26 cellular contexts compared by ENCODE assay signal in the genomic region with DNA sequence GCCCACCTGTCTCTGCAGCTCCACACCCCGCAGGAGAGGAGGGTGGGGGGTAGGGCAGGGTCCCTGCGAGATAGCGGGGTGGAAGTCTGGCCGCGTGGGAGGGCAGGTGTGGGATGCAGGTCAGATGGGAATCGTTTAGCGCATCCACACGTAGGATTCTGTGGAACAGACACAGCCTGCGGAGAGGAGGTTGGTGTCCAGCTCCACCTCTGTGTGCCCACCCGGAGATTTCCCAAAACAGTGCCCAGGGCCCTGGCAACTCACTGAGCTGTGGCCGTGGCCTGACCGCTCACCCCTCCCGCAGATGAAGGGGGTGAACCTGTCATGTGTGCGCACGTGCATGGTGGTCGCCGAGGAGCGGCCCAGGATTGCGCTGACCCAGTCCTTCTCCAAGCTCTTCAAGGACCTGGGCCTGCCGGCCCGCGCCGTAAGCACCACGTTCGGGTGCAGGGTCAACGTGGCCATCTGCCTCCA. TPM values are rescaled to one million over a fixed set of nuclear protein-coding genes. Genes with fewer than 3 reads are reported as not detected.
DNase-seq lines count a peak whose midpoint lies in the region; ATAC-seq and TF ChIP-seq lines count a peak whose summit lies in the region.
"Had no signal": no experiment of that assay in that cellular context is flagged by ENCODE, and none has a peak within 500 bp of the region (broad histone marks: within the 10 kb centered on the region; RNA-seq: fewer than 3 reads in every experiment).

No MANE protein-coding gene starts in this region.

- H3K27me3 ChIP-seq in H7 (ENCODE audit: control insufficient read depth, insufficient read depth, low read length) (no peaks in the 10 kb centered on the region), esophagus muscularis mucosa (no peaks in the 10 kb centered on the region)
- H3K27me3 ChIP-seq: breast epithelium, colonic mucosa, esophagus squamous epithelium, gastrocnemius medialis, hepatocyte, upper lobe of right lung had no signal

- H3K4me3 ChIP-seq in H7 (ENCODE audit: insufficient read depth, low read depth, low read length) (no peak overlapping the region), esophagus muscularis mucosa (no peak overlapping the region)
- H3K4me3 ChIP-seq: breast epithelium, colonic mucosa, esophagus squamous epithelium, gastrocnemius medialis, hepatocyte, psoas muscle, upper lobe of right lung had no signal

- no peak for TF ChIP-seq CTCF in esophagus muscularis mucosa (IDR thresholded peaks at IDR 0.05)
- TF ChIP-seq CTCF in osteocyte (IDR thresholded peaks at IDR 0.05): no peak

- peaks cover 0 to 8% (median 0%) of the 10 kb centered on the region in 4 donors for H3K4me1 ChIP-seq in esophagus muscularis mucosa
- H3K4me1 ChIP-seq: breast epithelium, colonic mucosa, esophagus squamous epithelium, gastrocnemius medialis, psoas muscle, upper lobe of right lung had no signal

- H3K36me3 Mint-ChIP-seq in activated CD8-positive, alpha-beta memory T cell treated with anti-CD3 and anti-CD28 coated beads, Interleukin-2, amount 10 ng/mL, durations not matched to agents 7 days and 5 days: peaks cover 37% of the 10 kb centered on the region
- H3K36me3 Mint-ChIP-seq in osteocyte (ENCODE audit: unreplicated experiment): peaks cover 42% of the 10 kb centered on the region

- CTCF ChIA-PET in activated CD8-positive, alpha-beta memory T cell treated with anti-CD3 and anti-CD28 coated beads, Interleukin-2, amount 10 ng/mL, durations not matched to agents 7 days and 5 days (lab: Charles Lee): interaction anchor here (1.9 to 2.1 kb wide), 2 partner anchors 77 to 79 kb away, joined by 4 to 8 read pairs; a partner anchor contains a TSS

- DNase-seq in activated CD8-positive, alpha-beta memory T cell treated with anti-CD3 and anti-CD28 coated beads, Interleukin-2, amount 10 ng/mL, durations not matched to agents 7 days and 5 days: peak; percentile 38
- DNase-seq in activated CD8-positive, alpha-beta memory T cell treated with anti-CD3 and anti-CD28 coated beads for 24 hours: no peak
- DNase-seq in H7 (peak; percentile 51), esophagus muscularis mucosa (ENCODE audit: extremely low spot score) (peak; percentile 60), osteocyte (ENCODE audit: extremely low spot score, unreplicated experiment) (peak; percentile 77), T-helper 2 cell (no peak)
- no peak for DNase-seq in NK-92 treated with Interleukin-12 subunit alpha and Interleukin-12 subunit beta, amount 100 ng/mL, for 24 hours (lab: John Stamatoyannopoulos, UW)
- no peak for DNase-seq in stimulated activated CD4-positive, alpha-beta T cell treated with anti-CD3 and anti-CD28 coated beads, Interleukin-15, amount 100 ng/mL, for 24 hours
- DNase-seq: activated CD4-positive, alpha-beta T cell treated with anti-CD3 and anti-CD28 coated beads for 36 hours; amygdala; colonic mucosa; COR-L47; DMS79 treated with DMSO at 0.1 percent for 48 hours; endodermal cell; esophagus squamous epithelium; gastrocnemius medialis; Kasumi-1; NCI-H187; NCI-H2171 treated with DMSO at 0.1 percent for 48 hours; NCI-H524; stimulated activated CD8-positive, alpha-beta memory T cell treated with anti-CD3 and anti-CD28 coated beads, Interleukin-4, amount 100 ng/mL, for 48 hours; upper lobe of right lung had no signal

- H3K9me3 Mint-ChIP-seq in activated CD8-positive, alpha-beta memory T cell treated with anti-CD3 and anti-CD28 coated beads, Interleukin-2, amount 10 ng/mL, durations not matched to agents 7 days and 5 days (ENCODE audit: low read depth): no peaks in the 10 kb centered on the region
- no peaks in the 10 kb centered on the region for H3K9me3 Mint-ChIP-seq in osteocyte (ENCODE audit: unreplicated experiment)
- H3K9me3 Mint-ChIP-seq: endodermal cell; T-helper 1 cell treated with Interleukin-12 subunit alpha and Interleukin-12 subunit beta and Interleukin-4 antibody, amounts not matched to agents 30 μg/mL and 1 μg/mL, for 36 hours had no signal

- no peak overlapping the region for H3K27ac ChIP-seq in esophagus muscularis mucosa (replicated peaks in 1 of 4)
- H3K27ac ChIP-seq: breast epithelium, colonic mucosa, esophagus squamous epithelium, gastrocnemius medialis, hepatocyte, psoas muscle, upper lobe of right lung had no signal

- H3K4me3 Mint-ChIP-seq in activated CD8-positive, alpha-beta memory T cell treated with anti-CD3 and anti-CD28 coated beads, Interleukin-2, amount 10 ng/mL, durations not matched to agents 7 days and 5 days: no peak overlapping the region
- no peak overlapping the region for H3K4me3 Mint-ChIP-seq in osteocyte (ENCODE audit: unreplicated experiment)
- H3K4me3 Mint-ChIP-seq: activated CD4-positive, alpha-beta T cell treated with anti-CD3 and anti-CD28 coated beads for 36 hours; endodermal cell; T-helper 1 cell treated with Interleukin-12 subunit alpha and Interleukin-12 subunit beta and Interleukin-4 antibody, amounts not matched to agents 30 μg/mL and 1 μg/mL, for 36 hours had no signal

- WGBS in esophagus muscularis mucosa: 93% methylated on average over 25 of the region's 26 CpGs

- H3K36me3 ChIP-seq in H7 (replicated peaks; ENCODE audit: control insufficient read depth, insufficient read depth, low read length) (peaks cover 22% of the 10 kb centered on the region), esophagus muscularis mucosa (peaks cover 49 to 100% (median 87%) of the 10 kb centered on the region in 4 donors)

- TF ChIP-seq POLR2A in esophagus muscularis mucosa (IDR thresholded peaks at IDR 0.05; ENCODE audit: low read depth): no peak

- H3K9me3 ChIP-seq in esophagus muscularis mucosa: no peaks in the 10 kb centered on the region
- H3K9me3 ChIP-seq: breast epithelium, colonic mucosa, esophagus squamous epithelium, gastrocnemius medialis, psoas muscle, upper lobe of right lung had no signal

- no peak for ATAC-seq in activated CD8-positive, alpha-beta memory T cell treated with anti-CD3 and anti-CD28 coated beads, Interleukin-2, amount 10 ng/mL, durations not matched to agents 7 days and 5 days
- ATAC-seq: activated CD4-positive, alpha-beta T cell treated with anti-CD3 and anti-CD28 coated beads for 36 hours; gastrocnemius medialis; psoas muscle; upper lobe of right lung had no signal

- intact Hi-C loops in esophagus muscularis mucosa (cut with DNase I): no loop called here

- peaks cover 29% of the 10 kb centered on the region for H3K4me1 Mint-ChIP-seq in activated CD8-positive, alpha-beta memory T cell treated with anti-CD3 and anti-CD28 coated beads, Interleukin-2, amount 10 ng/mL, durations not matched to agents 7 days and 5 days
- no peaks in the 10 kb centered on the region for H3K4me1 Mint-ChIP-seq in osteocyte (ENCODE audit: unreplicated experiment)
- H3K4me1 Mint-ChIP-seq: endodermal cell had no signal

- H3K27me3 Mint-ChIP-seq in activated CD8-positive, alpha-beta memory T cell treated with anti-CD3 and anti-CD28 coated beads, Interleukin-2, amount 10 ng/mL, durations not matched to agents 7 days and 5 days: no peaks in the 10 kb centered on the region
- H3K27me3 Mint-ChIP-seq in osteocyte (ENCODE audit: unreplicated experiment): no peaks in the 10 kb centered on the region
- H3K27me3 Mint-ChIP-seq: activated CD4-positive, alpha-beta T cell treated with anti-CD3 and anti-CD28 coated beads for 36 hours had no signal

- H3K27ac Mint-ChIP-seq in activated CD8-positive, alpha-beta memory T cell treated with anti-CD3 and anti-CD28 coated beads, Interleukin-2, amount 10 ng/mL, durations not matched to agents 7 days and 5 days: no peak overlapping the region
- H3K27ac Mint-ChIP-seq in osteocyte (ENCODE audit: unreplicated experiment): no peak overlapping the region
- H3K27ac Mint-ChIP-seq: activated CD4-positive, alpha-beta T cell treated with anti-CD3 and anti-CD28 coated beads for 36 hours; endodermal cell; T-helper 1 cell treated with Interleukin-12 subunit alpha and Interleukin-12 subunit beta and Interleukin-4 antibody, amounts not matched to agents 30 μg/mL and 1 μg/mL, for 36 hours had no signal

- no peak for TF ChIP-seq EP300 in esophagus muscularis mucosa (IDR thresholded peaks at IDR 0.05)

RNA-seq across cellular contexts. Expression of a gene that starts 46.9 kb away (rescaled TPM):
- total RNA-seq in activated CD8-positive, alpha-beta memory T cell treated with anti-CD3 and anti-CD28 coated beads, Interleukin-2, amount 10 ng/mL, durations not matched to agents 7 days and 5 days: 1 to 10 TPM in 1 of 2 experiments, under 1 TPM in 1; 0.77 to 1.5 TPM
- total RNA-seq in H7 (2014; rRNA removed; shearing (Covaris generic)): 0.10 TPM in 1 of 2 replicates, not detected in the other
- total RNA-seq in esophagus muscularis mucosa (10 to 100 TPM; 16.0 to 38.2 (median 30.7) TPM), osteocyte (not detected in 2 replicates)
- total RNA-seq: activated CD4-positive, alpha-beta T cell treated with anti-CD3 and anti-CD28 coated beads for 36 hours; endodermal cell; hepatocyte had no signal

Comparison
In these comparisons a context has a peak if more than half of its experiments do, and no peak if none do; other contexts are left out.
1. DNase-seq: peak in activated CD8-positive, alpha-beta memory T cell treated with anti-CD3 and anti-CD28 coated beads, Interleukin-2, amount 10 ng/mL, durations not matched to agents 7 days and 5 days (single experiment), H7 (single experiment), esophagus muscularis mucosa (single experiment) and osteocyte (single experiment); none in activated CD8-positive, alpha-beta memory T cell treated with anti-CD3 and anti-CD28 coated beads for 24 hours (single experiment), NK-92 treated with Interleukin-12 subunit alpha and Interleukin-12 subunit beta, amount 100 ng/mL, for 24 hours (single experiment), stimulated activated CD4-positive, alpha-beta T cell treated with anti-CD3 and anti-CD28 coated beads, Interleukin-15, amount 100 ng/mL, for 24 hours (single experiment) and T-helper 2 cell (0 of 5).
2. RNA of a gene that starts 46.9 kb away (total RNA-seq): 16.0 to 38.2 TPM in esophagus muscularis mucosa; 0.77 to 1.5 TPM in activated CD8-positive, alpha-beta memory T cell treated with anti-CD3 and anti-CD28 coated beads, Interleukin-2, amount 10 ng/mL, durations not matched to agents 7 days and 5 days, 0.10 TPM in H7 and not detected in osteocyte; every median in the first group is over 4 times any median in the second.